8 cellular contexts compared by ENCODE assay signal in the genomic region with DNA sequence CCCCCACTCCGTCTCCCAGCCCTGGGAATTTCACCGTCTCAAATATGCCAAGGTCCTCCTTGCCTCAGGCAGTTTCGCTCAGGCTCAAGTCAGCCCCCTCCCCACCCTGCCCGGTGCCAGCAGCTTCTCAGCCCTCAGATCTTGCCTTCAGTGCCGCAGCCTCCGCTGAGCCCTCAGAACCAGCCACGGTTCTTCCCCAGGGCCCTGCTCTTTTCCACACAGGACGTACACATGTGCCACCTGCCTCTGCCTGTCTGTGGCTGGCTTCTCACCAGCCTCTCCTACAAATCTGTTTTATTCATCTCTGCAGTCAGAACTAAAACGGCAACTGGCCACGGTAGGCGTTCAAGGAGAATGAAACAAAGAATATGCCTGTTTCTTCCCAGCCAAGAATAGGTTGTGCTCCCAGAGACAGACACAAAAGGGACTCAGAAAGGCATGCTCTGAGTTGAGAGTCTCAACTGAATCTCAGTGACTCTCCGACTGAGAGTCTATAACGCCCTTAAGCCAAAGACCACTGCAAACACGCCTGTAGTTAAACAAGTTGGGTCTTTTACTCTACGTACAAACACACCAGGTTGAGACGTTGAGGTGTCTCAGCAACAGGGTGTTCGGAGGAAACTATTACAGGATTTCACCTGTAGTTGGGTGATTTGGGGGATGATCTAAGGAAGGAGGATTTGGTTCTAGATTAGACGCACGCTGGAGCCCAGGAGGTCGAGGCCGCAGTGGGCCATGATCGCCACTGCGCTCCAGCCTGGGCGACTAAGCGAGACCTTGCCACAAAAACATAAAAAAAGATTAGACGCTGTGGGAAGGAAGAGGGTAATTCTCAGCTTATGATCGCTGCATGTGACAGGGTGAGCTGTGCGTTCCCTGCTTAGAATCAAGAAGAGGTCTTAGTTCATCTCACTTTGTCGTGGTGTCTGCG. TPM values are rescaled to one million over a fixed set of nuclear protein-coding genes. Genes with fewer than 3 reads are reported as not detected.
DNase-seq lines count a peak whose midpoint lies in the region; ATAC-seq and TF ChIP-seq lines count a peak whose summit lies in the region.

No MANE protein-coding gene starts in this region.

- DNase-seq in stimulated activated CD4-positive, alpha-beta T cell treated with anti-CD3 and anti-CD28 coated beads, Interleukin-1b, Interleukin-23, amount 100 ng/mL, for 48 hours, result peak; percentile 42
- DNase-seq in stimulated activated CD4-positive, alpha-beta T cell treated with anti-CD3 and anti-CD28 coated beads, Interleukin-12 subunit alpha, Interleukin-12 subunit beta, amount 100 ng/mL, for 4 hours, result no peak
- DNase-seq in germinal center (ENCODE audit: low spot score), result peak; percentile 40
- peak; percentile 29 for DNase-seq in stimulated activated CD4-positive, alpha-beta T cell treated with anti-CD3 and anti-CD28 coated beads, Interleukin-4, amount 100 ng/mL, for 24 hours
- DNase-seq in cerebellum (ENCODE audit: low spot score), result no peak
- no peak for DNase-seq in NCI-H1930 (lab: John Stamatoyannopoulos, UW)

- TF ChIP-seq CTCF in VCaP (conservative IDR thresholded peaks at IDR 0.05), result no peak

- peak overlapping the region; percentile 98 for H3K27ac ChIP-seq in VCaP

- ATAC-seq in HG03460 (IDR thresholded peaks at IDR 0.05; ENCODE audit: unreplicated experiment), result no peak

RNA-seq across cellular contexts. Expression of gene GRIN1, which starts 10.5 kb away (rescaled TPM):
- 23.6 TPM for total RNA-seq in cerebellum

RNA-seq across cellular contexts. Expression of gene DPP7, which starts 13.9 kb away (rescaled TPM):
- 12.2 TPM for total RNA-seq in cerebellum

RNA-seq across cellular contexts. Expression of gene LRRC26, which starts 41.4 kb away (rescaled TPM):
- total RNA-seq in cerebellum, result 0.91 TPM

RNA-seq across cellular contexts. Expression of gene MAN1B1, which starts 41.6 kb away (rescaled TPM):
- 38.2 TPM for total RNA-seq in cerebellum

RNA-seq across cellular contexts. Expression of gene TMEM210, which starts 43.4 kb away (rescaled TPM):
- total RNA-seq in cerebellum, result not detected

Comparison
In these comparisons a context has a peak if more than half of its experiments do, and no peak if none do; other contexts are left out.
1. DNase-seq: peak in stimulated activated CD4-positive, alpha-beta T cell treated with anti-CD3 and anti-CD28 coated beads, Interleukin-1b, Interleukin-23, amount 100 ng/mL, for 48 hours (single experiment), germinal center (single experiment) and stimulated activated CD4-positive, alpha-beta T cell treated with anti-CD3 and anti-CD28 coated beads, Interleukin-4, amount 100 ng/mL, for 24 hours (single experiment); none in stimulated activated CD4-positive, alpha-beta T cell treated with anti-CD3 and anti-CD28 coated beads, Interleukin-12 subunit alpha, Interleukin-12 subunit beta, amount 100 ng/mL, for 4 hours (single experiment), cerebellum (single experiment) and NCI-H1930 (0 of 2).